ENCODE assay signal across 22 cellular contexts in genomic region chr6:28775052-28775376, GRCh38.
DNase-seq lines count a peak whose midpoint lies in the region; ATAC-seq and TF ChIP-seq lines count a peak whose summit lies in the region.
"Had no signal": no experiment of that assay in that cellular context is flagged by ENCODE, and none has a peak within 500 bp of the region (broad histone marks: within the 10 kb centered on the region; RNA-seq: fewer than 3 reads in every experiment).

No MANE protein-coding gene starts in this region.

- CTCF ChIA-PET in activated naive CD4-positive, alpha-beta T cell treated with anti-CD3 and anti-CD28 coated beads, Interleukin-2, amount 10 ng/mL, durations not matched to agents 7 days and 5 days (lab: Charles Lee): no interaction called here

- H3K4me1 Mint-ChIP-seq in activated naive CD4-positive, alpha-beta T cell treated with anti-CD3 and anti-CD28 coated beads, Interleukin-2, amount 10 ng/mL, durations not matched to agents 7 days and 5 days: peaks cover 2% of the 10 kb centered on the region
- H3K4me1 Mint-ChIP-seq in T-helper 17 cell (peaks cover 8% of the 10 kb centered on the region), endodermal cell (peaks cover 61% of the 10 kb centered on the region)
- no peaks in the 10 kb centered on the region for H3K4me1 Mint-ChIP-seq in stimulated activated memory B cell treated with anti-CD40 and anti-IgM and Interleukin-4, amounts not matched to agents 10 μg/mL and 1 μg/mL and 100 μg/mL, for 72 hours

- peak overlapping the region; percentile 53 for H3K4me3 Mint-ChIP-seq in activated naive CD4-positive, alpha-beta T cell treated with anti-CD3 and anti-CD28 coated beads, Interleukin-2, amount 10 ng/mL, durations not matched to agents 7 days and 5 days
- H3K4me3 Mint-ChIP-seq in T-helper 17 cell: no peak overlapping the region
- peak overlapping the region; percentile 74 for H3K4me3 Mint-ChIP-seq in endodermal cell
- H3K4me3 Mint-ChIP-seq in stimulated activated memory B cell treated with anti-CD40 and anti-IgM and Interleukin-4, amounts not matched to agents 10 μg/mL and 1 μg/mL and 100 μg/mL, for 72 hours: peak overlapping the region; percentile 27

- peaks cover 93% of the 10 kb centered on the region for H3K27me3 ChIP-seq in endodermal cell (ENCODE audit: control insufficient read depth, insufficient read depth, low read length, poor library complexity, severe bottlenecking)

- H3K36me3 ChIP-seq in endodermal cell (ENCODE audit: control insufficient read depth, insufficient read depth, low read length): no peaks in the 10 kb centered on the region
- H3K36me3 ChIP-seq: neutrophil had no signal

- H3K36me3 Mint-ChIP-seq in activated naive CD4-positive, alpha-beta T cell treated with anti-CD3 and anti-CD28 coated beads, Interleukin-2, amount 10 ng/mL, durations not matched to agents 7 days and 5 days: peaks cover 17% of the 10 kb centered on the region
- H3K36me3 Mint-ChIP-seq in T-helper 17 cell (ENCODE audit: low read depth) (peaks cover 5% of the 10 kb centered on the region), endodermal cell (ENCODE audit: low read depth) (no peaks in the 10 kb centered on the region)
- H3K36me3 Mint-ChIP-seq in stimulated activated memory B cell treated with anti-CD40 and anti-IgM and Interleukin-4, amounts not matched to agents 10 μg/mL and 1 μg/mL and 100 μg/mL, for 72 hours: no peaks in the 10 kb centered on the region

- H3K4me1 ChIP-seq in endodermal cell (ENCODE audit: control insufficient read depth, insufficient read depth, low read length): peaks cover 20% of the 10 kb centered on the region
- H3K4me1 ChIP-seq: psoas muscle had no signal

- no peak overlapping the region for H3K27ac ChIP-seq in endodermal cell (ENCODE audit: low read depth, low read length)
- H3K27ac ChIP-seq: C4-2B, neutrophil, psoas muscle, SK-N-MC had no signal

- H3K27me3 Mint-ChIP-seq in activated naive CD4-positive, alpha-beta T cell treated with anti-CD3 and anti-CD28 coated beads, Interleukin-2, amount 10 ng/mL, durations not matched to agents 7 days and 5 days: peaks cover 100% of the 10 kb centered on the region
- H3K27me3 Mint-ChIP-seq in T-helper 17 cell (peaks cover 86% of the 10 kb centered on the region), endodermal cell (ENCODE audit: insufficient read depth) (peaks cover 93% of the 10 kb centered on the region)
- peaks cover 95% of the 10 kb centered on the region for H3K27me3 Mint-ChIP-seq in stimulated activated memory B cell treated with anti-CD40 and anti-IgM and Interleukin-4, amounts not matched to agents 10 μg/mL and 1 μg/mL and 100 μg/mL, for 72 hours

- no peak for TF ChIP-seq CTCF in endodermal cell (conservative IDR thresholded peaks at IDR 0.05)

- H3K9me3 ChIP-seq in T-helper 17 cell (ENCODE audit: control insufficient read depth, low read length, poor library complexity, severe bottlenecking) (peaks cover 21% of the 10 kb centered on the region), endodermal cell (ENCODE audit: control insufficient read depth, low read length) (no peaks in the 10 kb centered on the region)
- H3K9me3 ChIP-seq: neutrophil, psoas muscle had no signal

- peak overlapping the region; percentile 93 for H3K4me3 ChIP-seq in endodermal cell (ENCODE audit: low read length)
- H3K4me3 ChIP-seq: psoas muscle, SK-N-MC had no signal

- peaks cover 6% of the 10 kb centered on the region for H3K9me3 Mint-ChIP-seq in activated naive CD4-positive, alpha-beta T cell treated with anti-CD3 and anti-CD28 coated beads, Interleukin-2, amount 10 ng/mL, durations not matched to agents 7 days and 5 days
- H3K9me3 Mint-ChIP-seq in endodermal cell: peaks cover 4% of the 10 kb centered on the region
- H3K9me3 Mint-ChIP-seq in stimulated activated memory B cell treated with anti-CD40 and anti-IgM and Interleukin-4, amounts not matched to agents 10 μg/mL and 1 μg/mL and 100 μg/mL, for 72 hours: peaks cover 17% of the 10 kb centered on the region

- peak overlapping the region; percentile 87 for H3K27ac Mint-ChIP-seq in activated naive CD4-positive, alpha-beta T cell treated with anti-CD3 and anti-CD28 coated beads, Interleukin-2, amount 10 ng/mL, durations not matched to agents 7 days and 5 days
- H3K27ac Mint-ChIP-seq in T-helper 17 cell (peak overlapping the region; percentile 86), endodermal cell (peak overlapping the region; percentile 86)
- no peak overlapping the region for H3K27ac Mint-ChIP-seq in stimulated activated memory B cell treated with anti-CD40 and anti-IgM and Interleukin-4, amounts not matched to agents 10 μg/mL and 1 μg/mL and 100 μg/mL, for 72 hours

- DNase-seq in activated naive CD4-positive, alpha-beta T cell treated with anti-CD3 and anti-CD28 coated beads, Interleukin-2, amount 10 ng/mL, durations not matched to agents 7 days and 5 days: no peak
- no peak for DNase-seq in activated naive CD4-positive, alpha-beta T cell treated with Interleukin-2 at 50 U/mL for 16 hours
- DNase-seq in T-helper 17 cell (no peak), endodermal cell (no peak), RKO (ENCODE audit: low spot score) (no peak), amygdala (lab: John Stamatoyannopoulos, UW) (no peak)
- DNase-seq: activated CD4-positive, CD25-positive, alpha-beta regulatory T cell; activated effector memory CD4-positive, alpha-beta T cell treated with anti-CD3 and anti-CD28 coated beads, Interleukin-2, amount 50 U/mL, for 16 hours; anterior cingulate cortex; caudate nucleus; foreskin fibroblast; NCI-H1694 treated with DMSO at 0.1 percent for 48 hours; NCI-H2171 treated with DMSO at 0.1 percent for 48 hours; NCI-H524 treated with DMSO at 0.1 percent for 48 hours; psoas muscle; T1000 had no signal

- ATAC-seq in T-helper 17 cell (no peak), GM21529 (IDR thresholded peaks at IDR 0.05; ENCODE audit: unreplicated experiment) (no peak)
- no peak for ATAC-seq in stimulated activated memory B cell treated with anti-CD40 and anti-IgM and Interleukin-4, amounts not matched to agents 10 μg/mL and 1 μg/mL and 100 μg/mL, for 72 hours
- ATAC-seq: HCT116, psoas muscle had no signal

- peak overlapping the region; percentile 60 for H3K9ac ChIP-seq in endodermal cell (ENCODE audit: extremely low read depth, low read length, poor library complexity, severe bottlenecking)

- 0 to 2% methylated on average over 3 to 12 of the region's 12 CpGs for WGBS in endodermal cell (ENCODE audit: insufficient coverage in 1 of 2, insufficient read length in 1 of 2), 2 experiments
